1 cellular context compared by ENCODE assay signal in the genomic region with DNA sequence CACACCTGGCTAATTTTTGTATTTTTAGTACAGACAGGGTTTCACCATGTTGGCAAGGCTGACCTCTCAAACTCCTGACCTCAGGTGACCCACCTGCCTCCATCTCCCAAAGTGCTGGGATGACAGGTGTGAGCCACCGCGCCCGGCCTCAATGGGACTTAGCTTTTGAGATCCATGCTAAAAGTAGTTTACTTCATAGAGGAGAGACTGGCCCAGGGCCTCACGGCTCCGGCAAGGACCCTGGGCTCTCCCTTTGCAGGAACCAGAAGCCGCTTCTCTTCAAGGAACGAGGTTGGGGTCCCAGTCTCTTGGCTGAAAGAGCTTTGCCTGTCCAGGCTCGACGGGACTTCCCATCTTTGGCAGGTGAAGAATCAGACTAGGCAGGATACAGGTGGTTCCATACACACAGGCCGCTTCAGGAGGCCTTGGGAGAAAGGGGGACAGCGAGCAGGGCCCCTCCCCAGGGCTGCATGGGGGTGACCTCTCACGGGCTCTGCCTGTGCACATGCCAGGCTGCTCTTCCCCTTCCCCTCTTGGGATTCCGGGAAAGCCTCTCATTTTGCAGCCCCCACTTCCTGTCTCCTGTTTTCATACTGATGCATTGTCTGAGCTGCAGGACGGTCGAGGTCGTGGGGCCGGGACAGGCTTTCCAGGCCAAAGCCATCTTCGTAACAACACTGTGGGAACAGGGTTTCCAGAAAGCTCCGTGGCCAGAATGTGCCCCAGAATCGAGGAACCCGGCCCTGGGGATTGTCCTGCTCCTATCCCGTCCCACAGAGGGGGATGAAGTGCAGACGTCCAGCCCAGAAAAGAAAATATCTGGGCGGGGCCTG.
TF ChIP-seq lines count a peak whose summit lies in the region.

No MANE protein-coding gene starts in this region.

TF ChIP-seq in HEK293T, 16 proteins besides CTCF, POLR2A, EP300 and RAD21 (continued from another document):
- TF ChIP-seq, protein P1, sequence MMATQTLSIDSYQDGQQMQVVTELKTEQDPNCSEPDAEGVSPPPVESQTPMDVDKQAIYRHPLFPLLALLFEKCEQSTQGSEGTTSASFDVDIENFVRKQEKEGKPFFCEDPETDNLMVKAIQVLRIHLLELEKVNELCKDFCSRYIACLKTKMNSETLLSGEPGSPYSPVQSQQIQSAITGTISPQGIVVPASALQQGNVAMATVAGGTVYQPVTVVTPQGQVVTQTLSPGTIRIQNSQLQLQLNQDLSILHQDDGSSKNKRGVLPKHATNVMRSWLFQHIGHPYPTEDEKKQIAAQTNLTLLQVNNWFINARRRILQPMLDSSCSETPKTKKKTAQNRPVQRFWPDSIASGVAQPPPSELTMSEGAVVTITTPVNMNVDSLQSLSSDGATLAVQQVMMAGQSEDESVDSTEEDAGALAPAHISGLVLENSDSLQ (IDR thresholded peaks at IDR 0.05): no peak
- TF ChIP-seq ELF4 (IDR thresholded peaks at IDR 0.05) (no peak), FOXK2 (IDR thresholded peaks at IDR 0.05) (no peak)
